In genomic region chr17:66485272-66485947, GRCh38 we compare ENCODE assay signal across 19 cellular contexts.
A peak's percentile ranks its signal among the peaks of the same experiment; 100 is the strongest.
DNase-seq lines count a peak whose midpoint lies in the region; ATAC-seq and TF ChIP-seq lines count a peak whose summit lies in the region.
"Had no signal": no experiment of that assay in that cellular context is flagged by ENCODE, and none has a peak within 500 bp of the region (broad histone marks: within the 10 kb centered on the region; RNA-seq: fewer than 3 reads in every experiment).

No MANE protein-coding gene starts in this region.

- peaks cover 51% of the 10 kb centered on the region for H3K4me1 Mint-ChIP-seq in activated T-cell treated with anti-CD3 and anti-CD28 coated beads, Interleukin-2, amount 50 U/mL, for 72 hours (ENCODE audit: low read depth)
- H3K4me1 Mint-ChIP-seq in stimulated activated effector memory CD8-positive, alpha-beta T cell treated with anti-CD3 and anti-CD28 coated beads, Interleukin-12 subunit alpha, Interleukin-12 subunit beta, amount 100 ng/mL, for 72 hours: peaks cover 8% of the 10 kb centered on the region
- H3K4me1 Mint-ChIP-seq: B cell had no signal

- no peak overlapping the region for H2AFZ ChIP-seq in OCI-LY1 (ENCODE audit: low read length)

- peak overlapping the region; percentile 74 for H3K27ac ChIP-seq in OCI-LY1 (ENCODE audit: low read depth, low read length, poor library complexity, severe bottlenecking)
- H3K27ac ChIP-seq: HL-60, Peyer's patch had no signal

- no peaks in the 10 kb centered on the region for H3F3A ChIP-seq in OCI-LY1 (ENCODE audit: insufficient read depth, low read length)

- peak overlapping the region; percentile 60 for H3K4me2 ChIP-seq in OCI-LY1 (ENCODE audit: low read length)

- H3K27me3 ChIP-seq in OCI-LY1 (ENCODE audit: insufficient read depth, low read length): no peaks in the 10 kb centered on the region
- H3K27me3 ChIP-seq: Peyer's patch had no signal

- H3K36me3 ChIP-seq in OCI-LY1 (ENCODE audit: insufficient read depth, low read length): no peaks in the 10 kb centered on the region
- H3K36me3 ChIP-seq: HAP-1, Peyer's patch had no signal

- no peak overlapping the region for H3K4me3 Mint-ChIP-seq in activated T-cell treated with anti-CD3 and anti-CD28 coated beads, Interleukin-2, amount 50 U/mL, for 72 hours
- no peak overlapping the region for H3K4me3 Mint-ChIP-seq in stimulated activated effector memory CD8-positive, alpha-beta T cell treated with anti-CD3 and anti-CD28 coated beads, Interleukin-12 subunit alpha, Interleukin-12 subunit beta, amount 100 ng/mL, for 72 hours
- H3K4me3 Mint-ChIP-seq: B cell, CD14-positive monocyte had no signal

- no peak for ATAC-seq in activated T-cell treated with anti-CD3 and anti-CD28 coated beads, Interleukin-2, amount 50 U/mL, for 72 hours (replicated peaks in 1 of 2)
- ATAC-seq in stimulated activated effector memory CD8-positive, alpha-beta T cell treated with anti-CD3 and anti-CD28 coated beads, Interleukin-12 subunit alpha, Interleukin-12 subunit beta, amount 100 ng/mL, for 72 hours: no peak
- ATAC-seq in HG03354 (IDR thresholded peaks at IDR 0.05; ENCODE audit: poor library complexity, severe bottlenecking, unreplicated experiment): no peak
- ATAC-seq: SK-N-SH treated with all-trans-retinoic acid at 6 μM for 48 hours had no signal

- peak overlapping the region; percentile 17 for H3K27ac Mint-ChIP-seq in activated T-cell treated with anti-CD3 and anti-CD28 coated beads, Interleukin-2, amount 50 U/mL, for 72 hours
- H3K27ac Mint-ChIP-seq in stimulated activated effector memory CD8-positive, alpha-beta T cell treated with anti-CD3 and anti-CD28 coated beads, Interleukin-12 subunit alpha, Interleukin-12 subunit beta, amount 100 ng/mL, for 72 hours: peak overlapping the region; percentile 15
- H3K27ac Mint-ChIP-seq: B cell, CD14-positive monocyte had no signal

- no peaks in the 10 kb centered on the region for H3K9me2 ChIP-seq in OCI-LY1 (ENCODE audit: low read depth, low read length)

- peaks cover 3 to 6% of the 10 kb centered on the region in 2 donors for H3K36me3 Mint-ChIP-seq in activated T-cell treated with anti-CD3 and anti-CD28 coated beads, Interleukin-2, amount 50 U/mL, for 72 hours (ENCODE audit: insufficient read depth in 2 of 2)
- no peaks in the 10 kb centered on the region for H3K36me3 Mint-ChIP-seq in stimulated activated effector memory CD8-positive, alpha-beta T cell treated with anti-CD3 and anti-CD28 coated beads, Interleukin-12 subunit alpha, Interleukin-12 subunit beta, amount 100 ng/mL, for 72 hours

- no peaks in the 10 kb centered on the region for H3K9me3 ChIP-seq in OCI-LY1 (ENCODE audit: low read length)
- H3K9me3 ChIP-seq: HAP-1, Peyer's patch had no signal

- no peaks in the 10 kb centered on the region for H4K20me1 ChIP-seq in OCI-LY1 (ENCODE audit: insufficient read depth, low read length)

- no peak for DNase-seq in activated T-cell treated with anti-CD3 and anti-CD28 coated beads, Interleukin-2, amount 50 U/mL, for 72 hours
- no peak for DNase-seq in activated T-cell treated with anti-CD3 and anti-CD28 coated beads, Interleukin-2, amount 50 U/mL, for 48 hours
- peak; percentile 56 for DNase-seq in choroid plexus epithelial cell (ENCODE audit: low read depth)
- DNase-seq in stimulated activated effector memory CD8-positive, alpha-beta T cell treated with anti-CD3 and anti-CD28 coated beads, Interleukin-12 subunit alpha, Interleukin-12 subunit beta, amount 100 ng/mL, for 72 hours (ENCODE audit: low spot score in 2 of 2): no peak
- no peak for DNase-seq in glomerular visceral epithelial cell (ENCODE audit: extremely low spot score)
- DNase-seq in NCI-H1436 treated with DMSO at 0.1 percent for 48 hours (lab: John Stamatoyannopoulos, UW): no peak
- DNase-seq: KG1, NCI-H1092 treated with DMSO at 0.1 percent for 48 hours, NCI-H146, NCI-H2029 treated with DMSO at 0.1 percent for 48 hours, NCI-H510A, Peyer's patch had no signal

- H3K27me3 Mint-ChIP-seq in activated T-cell treated with anti-CD3 and anti-CD28 coated beads, Interleukin-2, amount 50 U/mL, for 72 hours (ENCODE audit: low read depth): no peaks in the 10 kb centered on the region
- H3K27me3 Mint-ChIP-seq: B cell had no signal

- no peaks in the 10 kb centered on the region for H3K9me3 Mint-ChIP-seq in activated T-cell treated with anti-CD3 and anti-CD28 coated beads, Interleukin-2, amount 50 U/mL, for 72 hours
- no peaks in the 10 kb centered on the region for H3K9me3 Mint-ChIP-seq in stimulated activated effector memory CD8-positive, alpha-beta T cell treated with anti-CD3 and anti-CD28 coated beads, Interleukin-12 subunit alpha, Interleukin-12 subunit beta, amount 100 ng/mL, for 72 hours

- peak overlapping the region; percentile 46; the same call in 1 of the 2 replicates for H3K9ac ChIP-seq in OCI-LY1 (ENCODE audit: low read length)

- peaks cover 45% of the 10 kb centered on the region for H3K4me1 ChIP-seq in OCI-LY1 (ENCODE audit: insufficient read depth, low read length, severe bottlenecking)
- H3K4me1 ChIP-seq: Peyer's patch had no signal

- TF ChIP-seq CTCF in OCI-LY1 (IDR thresholded peaks at IDR 0.05; ENCODE audit: low read length): no peak
- TF ChIP-seq CTCF in choroid plexus epithelial cell (conservative IDR thresholded peaks at IDR 0.05; ENCODE audit: low read depth, low read length): no peak

- H3K79me2 ChIP-seq in OCI-LY1 (ENCODE audit: insufficient read depth, low read length): no peaks in the 10 kb centered on the region

- peak overlapping the region; percentile 3 for H3K4me3 ChIP-seq in OCI-LY1 (ENCODE audit: low read depth, low read length, poor library complexity, severe bottlenecking)
- no peak overlapping the region for H3K4me3 ChIP-seq in choroid plexus epithelial cell (ENCODE audit: low read depth, low read length)
- H3K4me3 ChIP-seq: HAP-1, Peyer's patch had no signal
